In the genomic region with DNA sequence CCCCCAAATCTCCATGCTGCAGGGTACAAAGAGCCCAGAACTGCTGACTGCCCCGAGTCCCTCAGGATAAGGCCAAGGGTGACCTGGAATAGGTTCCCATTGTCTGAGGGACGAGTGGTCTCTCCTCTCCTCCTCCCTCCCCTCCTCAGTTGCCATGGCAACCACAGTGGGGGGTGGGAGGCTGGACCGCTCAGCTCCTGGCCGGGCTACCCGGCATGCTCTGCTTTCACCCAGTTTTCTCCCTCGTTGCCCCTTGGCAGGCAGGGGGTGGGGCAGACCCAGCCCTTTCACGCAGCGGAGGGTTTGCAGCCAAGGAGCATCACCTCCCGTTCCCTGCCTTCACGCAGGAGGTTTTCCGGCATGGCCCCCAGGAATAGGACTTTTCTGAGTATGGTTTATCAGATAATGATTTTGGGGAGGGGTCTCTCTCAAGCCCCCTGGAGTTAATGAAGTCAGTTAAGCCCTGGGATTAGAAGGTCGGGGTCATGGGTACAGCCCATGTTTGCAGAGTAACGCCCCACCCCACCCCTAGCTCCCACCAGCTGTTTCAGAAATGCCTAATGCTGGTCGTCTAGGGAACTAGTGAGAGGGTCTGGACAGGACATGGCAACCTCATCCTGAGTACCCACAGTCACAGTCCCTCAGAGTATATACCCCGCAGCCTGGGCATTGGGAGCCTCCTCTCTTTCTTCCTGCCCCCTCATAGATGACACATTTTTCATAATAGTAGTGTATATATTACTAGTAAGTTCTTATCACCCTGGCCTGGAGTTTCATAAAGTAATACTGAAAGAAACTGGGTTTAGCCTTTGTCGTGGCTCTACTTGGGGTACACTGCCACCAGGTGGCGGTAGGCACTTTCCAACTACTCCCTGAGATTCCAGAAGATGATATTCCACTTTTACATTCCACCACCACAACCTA, we compare ENCODE assay signal across 8 cellular contexts. TPM values are rescaled to one million over a fixed set of nuclear protein-coding genes. Genes with fewer than 3 reads are reported as not detected.
DNase-seq lines count a peak whose midpoint lies in the region; ATAC-seq and TF ChIP-seq lines count a peak whose summit lies in the region.

No MANE protein-coding gene starts in this region.

- TF ChIP-seq POLR2A in sigmoid colon (IDR thresholded peaks at IDR 0.05) (no peak), GM18505 (IDR thresholded peaks at IDR 0.05; ENCODE audit: borderline replicate concordance, extremely low read depth, insufficient read depth, insufficient read length) (no peak)

- WGBS in sigmoid colon, 2 donors, result 22 to 36% methylated on average over 17 of the region's 17 CpGs

- no peak overlapping the region for H3K27ac ChIP-seq in left ventricle myocardium inferior (replicated peaks)
- H3K27ac ChIP-seq in sigmoid colon, result no peak overlapping the region

- intact Hi-C loops in left ventricle myocardium inferior (cut with micrococcal nuclease) (no loop called here), sigmoid colon (cut with DNase I) (no loop called here)

- TF ChIP-seq CTCF in left ventricle myocardium inferior (IDR thresholded peaks at IDR 0.05; ENCODE audit: borderline replicate concordance), result peak; percentile 71
- TF ChIP-seq CTCF in sigmoid colon (IDR thresholded peaks at IDR 0.05), result peak in 3 of 4 experiments; percentile 24 to 42 (median 28)

- H3K36me3 ChIP-seq in left ventricle myocardium inferior, result no peaks in the 10 kb centered on the region
- H3K36me3 ChIP-seq in sigmoid colon, result no peaks in the 10 kb centered on the region

- peak; percentile 4 to 26 (median 17) for DNase-seq in stimulated activated CD4-positive, alpha-beta T cell treated with anti-CD3 and anti-CD28 coated beads, Interleukin-12 subunit alpha, Interleukin-12 subunit beta, amount 100 ng/mL, for 48 hours (ENCODE audit: low read depth in 2 of 3, low spot score in 1 of 3)
- no peak for DNase-seq in stimulated activated CD4-positive, alpha-beta T cell treated with anti-CD3 and anti-CD28 coated beads, Interleukin-4, amount 100 ng/mL, for 1 hour
- DNase-seq in NCI-H1092 (lab: John Stamatoyannopoulos, UW) (peak; percentile 38), UCSD-AML1 (lab: John Stamatoyannopoulos, UW; ENCODE audit: unreplicated experiment) (peak; percentile 48), left ventricle myocardium inferior (peak; percentile 41), sigmoid colon (no peak), GOT3 (lab: John Stamatoyannopoulos, UW) (no peak)

- no peak for ATAC-seq in GM18505 (IDR thresholded peaks at IDR 0.05; ENCODE audit: unreplicated experiment)

- no peaks in the 10 kb centered on the region for H3K4me1 ChIP-seq in left ventricle myocardium inferior
- H3K4me1 ChIP-seq in sigmoid colon, result no peaks in the 10 kb centered on the region

- H3K4me3 ChIP-seq in left ventricle myocardium inferior (no peak overlapping the region), sigmoid colon (no peak overlapping the region)

- H3K9me3 ChIP-seq in left ventricle myocardium inferior (replicated peaks) (no peaks in the 10 kb centered on the region), sigmoid colon (no peaks in the 10 kb centered on the region)

- H3K27me3 ChIP-seq in left ventricle myocardium inferior (ENCODE audit: low read depth) (peaks cover 90% of the 10 kb centered on the region), sigmoid colon (peaks cover 3 to 65% (median 10%) of the 10 kb centered on the region in 3 donors)

- no peak for TF ChIP-seq EP300 in sigmoid colon (IDR thresholded peaks at IDR 0.05)

RNA-seq across cellular contexts. Expression of gene C1QB, which starts 20.7 kb away (rescaled TPM):
- total RNA-seq in left ventricle myocardium inferior (96.2 TPM), sigmoid colon (100 to 1,000 TPM in 3 of 4 donors, 10 to 100 TPM in 1; 82.0 to 484 (median 422) TPM)
- 100 to 1,000 TPM; 145 to 843 (median 225) TPM for polyA plus RNA-seq in sigmoid colon

RNA-seq across cellular contexts. Expression of gene C1QC, which starts 30.3 kb away (rescaled TPM):
- total RNA-seq in left ventricle myocardium inferior (76.6 TPM), sigmoid colon (100 to 1,000 TPM in 3 of 4 donors, 10 to 100 TPM in 1; 47.9 to 289 (median 204) TPM)
- polyA plus RNA-seq in sigmoid colon, result 100 to 1,000 TPM in 2 of 3 donors, 10 to 100 TPM in 1; 94.3 to 579 (median 171) TPM

RNA-seq across cellular contexts. Expression of gene EPHB2, which starts 36.9 kb away (rescaled TPM):
- 2.0 TPM for total RNA-seq in left ventricle myocardium inferior
- 1 to 10 TPM; 2.3 to 4.4 (median 2.7) TPM for total RNA-seq in sigmoid colon
- polyA plus RNA-seq in sigmoid colon, result 10 to 100 TPM in 1 of 3 donors, 1 to 10 TPM in 2; 1.2 to 38.6 (median 3.9) TPM

RNA-seq across cellular contexts. Expression of gene C1QA, which starts 37.3 kb away (rescaled TPM):
- 70.1 TPM for total RNA-seq in left ventricle myocardium inferior
- total RNA-seq in sigmoid colon, result 100 to 1,000 TPM in 3 of 4 donors, 10 to 100 TPM in 1; 80.3 to 291 (median 232) TPM
- polyA plus RNA-seq in sigmoid colon, result 100 to 1,000 TPM; 145 to 523 (median 201) TPM

Comparison
In these comparisons a context has a peak if more than half of its experiments do, and no peak if none do; other contexts are left out.
1. DNase-seq: peak in stimulated activated CD4-positive, alpha-beta T cell treated with anti-CD3 and anti-CD28 coated beads, Interleukin-12 subunit alpha, Interleukin-12 subunit beta, amount 100 ng/mL, for 48 hours (3 of 3), NCI-H1092 (single experiment), UCSD-AML1 (single experiment) and left ventricle myocardium inferior (single experiment); none in stimulated activated CD4-positive, alpha-beta T cell treated with anti-CD3 and anti-CD28 coated beads, Interleukin-4, amount 100 ng/mL, for 1 hour (single experiment), sigmoid colon (single experiment) and GOT3 (single experiment).